ENCODE assay signal across 10 cellular contexts in genomic region chr6:151806757-151807512, GRCh38. TPM values are rescaled to one million over a fixed set of nuclear protein-coding genes. Genes with fewer than 3 reads are reported as not detected.
DNase-seq lines count a peak whose midpoint lies in the region; ATAC-seq and TF ChIP-seq lines count a peak whose summit lies in the region.
"Had no signal": no experiment of that assay in that cellular context is flagged by ENCODE, and none has a peak within 500 bp of the region (broad histone marks: within the 10 kb centered on the region; RNA-seq: fewer than 3 reads in every experiment).

No MANE protein-coding gene starts in this region.

- H3K36me3 ChIP-seq in ES-I3 (ENCODE audit: insufficient read depth, low read length) (no peaks in the 10 kb centered on the region), Peyer's patch (no peaks in the 10 kb centered on the region), fibroblast of lung (ENCODE audit: control insufficient read depth, insufficient read depth, low read length) (no peaks in the 10 kb centered on the region), prostate gland (no peaks in the 10 kb centered on the region)

- ATAC-seq in GM19395 (IDR thresholded peaks at IDR 0.05; ENCODE audit: unreplicated experiment), result no peak

- no peak overlapping the region for H3K27ac ChIP-seq in Peyer's patch
- H3K27ac ChIP-seq in fibroblast of lung (ENCODE audit: insufficient read depth, low read length), result no peak overlapping the region
- peak overlapping the region; percentile 55 to 57 for H3K27ac ChIP-seq in prostate gland

- DNase-seq in Peyer's patch (no peak), fibroblast of lung (ENCODE audit: low read depth in 2 of 2) (peak in 1 of 2 donors; percentile 13), prostate gland (ENCODE audit: low spot score) (no peak), activated gamma-delta T cell treated with Interleukin-2 at 50 U/mL for 16 hours (no peak), NOMO-1 treated with dmso at 0.1 percent for 144 hours (lab: John Stamatoyannopoulos, UW; ENCODE audit: unreplicated experiment) (no peak)
- DNase-seq in stimulated activated CD4-positive, alpha-beta T cell treated with anti-CD3 and anti-CD28 coated beads, Interleukin-4, amount 100 ng/mL, for 1 hour, result no peak
- DNase-seq: activated CD4-positive, CD25-positive, alpha-beta regulatory T cell had no signal

- no peaks in the 10 kb centered on the region for H3K79me2 ChIP-seq in fibroblast of lung (ENCODE audit: control insufficient read depth, insufficient read depth, low read length)

- peak overlapping the region in 3 of 4 donors; percentile 37 to 44 (median 40) for H3K4me3 ChIP-seq in Peyer's patch
- H3K4me3 ChIP-seq in fibroblast of lung (replicated peaks in 1 of 4; ENCODE audit: control extremely low read depth in 1 of 4, insufficient read depth in 1 of 4, low read depth in 3 of 4, low read length in 4 of 4), result peak overlapping the region in 1 of 4 experiments; percentile 10
- H3K4me3 ChIP-seq in prostate gland, result peak overlapping the region; percentile 24 to 37
- H3K4me3 ChIP-seq: K562 had no signal

- H3K27me3 ChIP-seq in Peyer's patch, result peaks cover 0 to 16% of the 10 kb centered on the region in 2 donors
- H3K27me3 ChIP-seq in fibroblast of lung (ENCODE audit: control insufficient read depth, insufficient read depth, low read length), result peaks cover 18% of the 10 kb centered on the region
- H3K27me3 ChIP-seq in prostate gland (replicated peaks; ENCODE audit: insufficient read depth), result peaks cover 5% of the 10 kb centered on the region

- no peak for TF ChIP-seq CTCF in Peyer's patch (IDR thresholded peaks at IDR 0.05)
- no peak for TF ChIP-seq CTCF in fibroblast of lung (conservative IDR thresholded peaks at IDR 0.05 in 1 of 2, IDR thresholded peaks at IDR 0.05 in 1 of 2; ENCODE audit: low read depth in 1 of 2, low read length in 2 of 2)
- TF ChIP-seq CTCF in prostate gland (IDR thresholded peaks at IDR 0.05), result no peak

- intact Hi-C loops in prostate gland (cut with DNase I), result no loop called here

- H2AFZ ChIP-seq in fibroblast of lung (ENCODE audit: low read length), result no peak overlapping the region

- H3K9me3 ChIP-seq in ES-I3 (ENCODE audit: control insufficient read depth, insufficient read depth, low read length) (no peaks in the 10 kb centered on the region), Peyer's patch (no peaks in the 10 kb centered on the region), fibroblast of lung (ENCODE audit: control insufficient read depth, insufficient read depth, low read depth, low read length) (no peaks in the 10 kb centered on the region), prostate gland (no peaks in the 10 kb centered on the region)

- H3K9ac ChIP-seq in ES-I3 (ENCODE audit: low read depth, low read length), result peak overlapping the region; percentile 66; the same call in 1 of the 2 replicates
- no peak overlapping the region for H3K9ac ChIP-seq in fibroblast of lung (ENCODE audit: insufficient read depth, low read length)

- 17% methylated on average over 20 of the region's 20 CpGs for WGBS in prostate gland

- no peaks in the 10 kb centered on the region for H4K20me1 ChIP-seq in fibroblast of lung (ENCODE audit: control insufficient read depth, extremely low read depth, insufficient read depth, low read length)

- H3K4me1 ChIP-seq in ES-I3 (ENCODE audit: insufficient read depth, low read length), result no peaks in the 10 kb centered on the region
- peaks cover 0 to 17% (median 6%) of the 10 kb centered on the region in 4 donors for H3K4me1 ChIP-seq in Peyer's patch
- no peaks in the 10 kb centered on the region for H3K4me1 ChIP-seq in fibroblast of lung (ENCODE audit: control insufficient read depth, extremely low read depth, insufficient read depth, low read length)
- no peaks in the 10 kb centered on the region for H3K4me1 ChIP-seq in prostate gland (replicated peaks)

- H3K4me2 ChIP-seq in fibroblast of lung (ENCODE audit: extremely low read depth, insufficient read depth, low read length), result peak overlapping the region; percentile 3

- TF ChIP-seq POLR2A in Peyer's patch (IDR thresholded peaks at IDR 0.05) (no peak), prostate gland (IDR thresholded peaks at IDR 0.05) (no peak)

RNA-seq across cellular contexts. Expression of gene ESR1, which starts 0.5 kb away (rescaled TPM):
- total RNA-seq in Peyer's patch (1 to 10 TPM in 1 of 4 donors, under 1 TPM in 1, not detected in 2; 0.13 to 7.4 TPM), fibroblast of lung (0.50 and 1.0 TPM in 2 replicates), prostate gland (1 to 10 TPM; 2.3 to 5.6 TPM)
- polyA plus RNA-seq in fibroblast of lung, result 0.06 and 0.35 TPM in 2 replicates
- polyA plus RNA-seq in fibroblast of lung (2012), result 0.07 and 0.29 TPM in 2 replicates
- polyA minus RNA-seq in fibroblast of lung (ENCODE audit: low replicate concordance), result not detected in 2 replicates

Comparison
In these comparisons a context has a peak if more than half of its experiments do, and no peak if none do; other contexts are left out.
1. H3K27ac ChIP-seq: peak in prostate gland (2 of 2); none in Peyer's patch (0 of 4) and fibroblast of lung (single experiment).